Comparison of ENCODE assay signal across 24 cellular contexts in genomic region chr13:102757006-102757405, GRCh38.
"Had no signal": no experiment of that assay in that cellular context is flagged by ENCODE, and none has a peak within 500 bp of the region (broad histone marks: within the 10 kb centered on the region; RNA-seq: fewer than 3 reads in every experiment).

No MANE protein-coding gene starts in this region.

- H3K4me3 Mint-ChIP-seq: effector memory CD8-positive, alpha-beta T cell; naive thymus-derived CD4-positive, alpha-beta T cell; nephron; neural progenitor cell; stimulated activated effector memory CD8-positive, alpha-beta T cell treated with anti-CD3 and anti-CD28 coated beads, Interleukin-12 subunit alpha, Interleukin-12 subunit beta, amount 100 ng/mL, for 72 hours; type B pancreatic cell had no signal

- H3K4me3 ChIP-seq: gastroesophageal sphincter, heart left ventricle, hepatocyte, left lung, neural progenitor cell, prostate gland, sigmoid colon, stomach, thyroid gland had no signal

- H3K36me3 Mint-ChIP-seq: neural progenitor cell; stimulated activated effector memory CD8-positive, alpha-beta T cell treated with anti-CD3 and anti-CD28 coated beads, Interleukin-12 subunit alpha, Interleukin-12 subunit beta, amount 100 ng/mL, for 72 hours; type B pancreatic cell had no signal

- H3K9me3 Mint-ChIP-seq: effector memory CD8-positive, alpha-beta T cell; stimulated activated effector memory CD8-positive, alpha-beta T cell treated with anti-CD3 and anti-CD28 coated beads, Interleukin-12 subunit alpha, Interleukin-12 subunit beta, amount 100 ng/mL, for 72 hours; type B pancreatic cell had no signal

- H3K4me1 ChIP-seq: gastroesophageal sphincter, left lung, prostate gland, sigmoid colon, stomach, thyroid gland had no signal

- H3K36me3 ChIP-seq: gastroesophageal sphincter, heart left ventricle, left lung, neural progenitor cell, prostate gland, sigmoid colon, stomach, thyroid gland had no signal

- H3K4me1 Mint-ChIP-seq: naive thymus-derived CD4-positive, alpha-beta T cell; nephron; stimulated activated effector memory CD8-positive, alpha-beta T cell treated with anti-CD3 and anti-CD28 coated beads, Interleukin-12 subunit alpha, Interleukin-12 subunit beta, amount 100 ng/mL, for 72 hours had no signal

- H3K27ac ChIP-seq: gastroesophageal sphincter, heart left ventricle, hepatocyte, left lung, neural progenitor cell, prostate gland, sigmoid colon, stomach, thyroid gland had no signal

- H3K9me3 ChIP-seq: prostate gland, sigmoid colon, thyroid gland had no signal

- H3K27me3 Mint-ChIP-seq: type B pancreatic cell had no signal

- H3K27ac Mint-ChIP-seq: effector memory CD8-positive, alpha-beta T cell; naive thymus-derived CD4-positive, alpha-beta T cell; nephron; neural progenitor cell; stimulated activated effector memory CD8-positive, alpha-beta T cell treated with anti-CD3 and anti-CD28 coated beads, Interleukin-12 subunit alpha, Interleukin-12 subunit beta, amount 100 ng/mL, for 72 hours; type B pancreatic cell had no signal

- DNase-seq: cortex of kidney; effector memory CD8-positive, alpha-beta T cell; foreskin fibroblast; heart left ventricle; kidney; left lung; mesendoderm; midbrain; naive thymus-derived CD4-positive, alpha-beta T cell; right cardiac atrium; sigmoid colon; stimulated activated CD4-positive, alpha-beta T cell treated with anti-CD3 and anti-CD28 coated beads, Interleukin-2, amount 100 ng/mL, for 24 hours; stimulated activated CD4-positive, alpha-beta T cell treated with anti-CD3 and anti-CD28 coated beads, Interleukin-4, amount 100 ng/mL, for 24 hours; stimulated activated naive CD4-positive, alpha-beta T cell treated with Interleukin-2 at 50 U/mL for 16 hours; stomach; thyroid gland had no signal

- H3K27me3 ChIP-seq: gastroesophageal sphincter, heart left ventricle, hepatocyte, left lung, neural progenitor cell, sigmoid colon, stomach, thyroid gland had no signal

- FAIRE-seq: endometrium, kidney had no signal
